ENCODE assay signal across 11 cellular contexts in genomic region chr10:35216303-35216905, GRCh38.
DNase-seq lines count a peak whose midpoint lies in the region; ATAC-seq, FAIRE-seq and TF ChIP-seq lines count a peak whose summit lies in the region.
"Had no signal": no experiment of that assay in that cellular context is flagged by ENCODE, and none has a peak within 500 bp of the region (broad histone marks: within the 10 kb centered on the region; RNA-seq: fewer than 3 reads in every experiment).

No MANE protein-coding gene starts in this region.

- peak; percentile 3 for DNase-seq in DMS79 treated with DMSO at 0.1 percent for 48 hours (lab: John Stamatoyannopoulos, UW)
- peak; percentile 42 for DNase-seq in NCI-H2029 (lab: John Stamatoyannopoulos, UW)
- peak; percentile 33 for DNase-seq in bronchial epithelial cell (ENCODE audit: low read depth)
- peak; percentile 28 for DNase-seq in mesenchymal stem cell
- no peak for DNase-seq in Caco-2
- DNase-seq: NCI-H748 treated with DMSO at 0.1 percent for 48 hours had no signal

- no peaks in the 10 kb centered on the region for H3K79me1 ChIP-seq in mesenchymal stem cell (replicated peaks; ENCODE audit: low read length, poor library complexity, severe bottlenecking)

- no peak overlapping the region for H3K4me3 Mint-ChIP-seq in stimulated activated memory B cell treated with anti-CD40 and anti-IgM and Interleukin-4, amounts not matched to agents 10 μg/mL and 1 μg/mL and 100 μg/mL, for 72 hours
- no peak overlapping the region for H3K4me3 Mint-ChIP-seq in Caco-2 (ENCODE audit: unreplicated experiment)
- H3K4me3 Mint-ChIP-seq: nephron had no signal

- H3K4me1 ChIP-seq in mesenchymal stem cell (ENCODE audit: control insufficient read depth, insufficient read depth, low read depth, low read length), result peaks cover 9% of the 10 kb centered on the region
- H3K4me1 ChIP-seq in Caco-2, result peaks cover 5% of the 10 kb centered on the region; the same call in 1 of the 2 replicates

- POLR2A ChIA-PET in Caco-2 (lab: Charles Lee), result interaction anchor here (1.2 kb wide), 1 partner anchor 90 kb away, joined by 8 read pairs; the partner anchor contains the start of gene CREM

- no peak overlapping the region for H2BK15ac ChIP-seq in mesenchymal stem cell (ENCODE audit: low read depth, poor library complexity, severe bottlenecking)

- H2BK120ac ChIP-seq in mesenchymal stem cell (ENCODE audit: low read depth, low read length), result no peak overlapping the region

- H3K36me3 ChIP-seq in bronchial epithelial cell (ENCODE audit: control insufficient read depth, insufficient read depth, low read length) (no peaks in the 10 kb centered on the region), mesenchymal stem cell (ENCODE audit: control insufficient read depth in 1 of 2, insufficient read depth in 2 of 2, low read depth in 1 of 2, low read length in 2 of 2) (peaks cover 0 to 3% of the 10 kb centered on the region in 2 experiments), Caco-2 (ENCODE audit: control insufficient read depth, insufficient read depth, low read length) (no peaks in the 10 kb centered on the region)

- H3K27ac ChIP-seq in mesenchymal stem cell (ENCODE audit: low read length, poor library complexity, severe bottlenecking), result no peak overlapping the region
- H3K27ac ChIP-seq: epithelial cell of prostate had no signal

- H3K36me3 Mint-ChIP-seq in stimulated activated memory B cell treated with anti-CD40 and anti-IgM and Interleukin-4, amounts not matched to agents 10 μg/mL and 1 μg/mL and 100 μg/mL, for 72 hours, result peaks cover 20% of the 10 kb centered on the region
- no peaks in the 10 kb centered on the region for H3K36me3 Mint-ChIP-seq in Caco-2 (ENCODE audit: insufficient read depth, unreplicated experiment)

- no peak overlapping the region for H3K27ac Mint-ChIP-seq in stimulated activated memory B cell treated with anti-CD40 and anti-IgM and Interleukin-4, amounts not matched to agents 10 μg/mL and 1 μg/mL and 100 μg/mL, for 72 hours
- H3K27ac Mint-ChIP-seq in Caco-2 (ENCODE audit: unreplicated experiment), result no peak overlapping the region

- H2BK12ac ChIP-seq in mesenchymal stem cell (ENCODE audit: low read length in 2 of 2), result no peak overlapping the region

- peaks cover 15% of the 10 kb centered on the region for H3K4me1 Mint-ChIP-seq in stimulated activated memory B cell treated with anti-CD40 and anti-IgM and Interleukin-4, amounts not matched to agents 10 μg/mL and 1 μg/mL and 100 μg/mL, for 72 hours
- peaks cover 11% of the 10 kb centered on the region for H3K4me1 Mint-ChIP-seq in Caco-2 (ENCODE audit: low read depth, unreplicated experiment)

- no peaks in the 10 kb centered on the region for H3K9me3 Mint-ChIP-seq in stimulated activated memory B cell treated with anti-CD40 and anti-IgM and Interleukin-4, amounts not matched to agents 10 μg/mL and 1 μg/mL and 100 μg/mL, for 72 hours
- H3K9me3 Mint-ChIP-seq in Caco-2 (ENCODE audit: unreplicated experiment), result no peaks in the 10 kb centered on the region
- H3K9me3 Mint-ChIP-seq: nephron had no signal

- H3K4me2 ChIP-seq in mesenchymal stem cell (ENCODE audit: low read length, poor library complexity, severe bottlenecking), result no peak overlapping the region

- TF ChIP-seq CTCF in bronchial epithelial cell (IDR thresholded peaks at IDR 0.05; ENCODE audit: insufficient read depth, low read length, severe bottlenecking), result no peak
- TF ChIP-seq CTCF in Caco-2 (IDR thresholded peaks at IDR 0.05; ENCODE audit: insufficient read depth in 1 of 2, low read depth in 1 of 2, low read length in 1 of 2, severe bottlenecking in 1 of 2, unreplicated experiment in 1 of 2), result no peak

- H3K23ac ChIP-seq in mesenchymal stem cell (ENCODE audit: low read length in 2 of 2), result no peak overlapping the region

- H2BK5ac ChIP-seq in mesenchymal stem cell (ENCODE audit: low read depth, low read length, poor library complexity, severe bottlenecking), result no peak overlapping the region

- no peak for ATAC-seq in HG03095 (IDR thresholded peaks at IDR 0.05; ENCODE audit: unreplicated experiment)
- ATAC-seq in HG03135 (IDR thresholded peaks at IDR 0.05; ENCODE audit: unreplicated experiment), result no peak
- no peak for ATAC-seq in stimulated activated memory B cell treated with anti-CD40 and anti-IgM and Interleukin-4, amounts not matched to agents 10 μg/mL and 1 μg/mL and 100 μg/mL, for 72 hours

- H2AFZ ChIP-seq in mesenchymal stem cell (ENCODE audit: low read depth, low read length), result no peak overlapping the region

- no peak overlapping the region for H4K91ac ChIP-seq in mesenchymal stem cell (ENCODE audit: low read length)

- no peak overlapping the region for H2AK5ac ChIP-seq in mesenchymal stem cell (ENCODE audit: low read length, severe bottlenecking)

- no peak overlapping the region for H3K14ac ChIP-seq in mesenchymal stem cell (ENCODE audit: low read length in 2 of 2)

- 78% methylated on average over 5 of the region's 6 CpGs for WGBS in mesenchymal stem cell

- intact Hi-C loops in Caco-2 (cut with micrococcal nuclease; ENCODE audit: unreplicated experiment), result no loop called here

- no peak overlapping the region for H3K9ac ChIP-seq in mesenchymal stem cell (ENCODE audit: low read length)

- H3K27me3 ChIP-seq in bronchial epithelial cell (ENCODE audit: control insufficient read depth, insufficient read depth, low read length) (no peaks in the 10 kb centered on the region), mesenchymal stem cell (ENCODE audit: control insufficient read depth in 1 of 2, insufficient read depth in 1 of 2, low read length in 2 of 2) (no peaks in the 10 kb centered on the region), Caco-2 (replicated peaks; ENCODE audit: control insufficient read depth, insufficient read depth, low read length) (no peaks in the 10 kb centered on the region)

- H4K8ac ChIP-seq in mesenchymal stem cell (ENCODE audit: low read length), result no peak overlapping the region

- no peak overlapping the region for H3K4me3 ChIP-seq in bronchial epithelial cell (ENCODE audit: low read depth, low read length)
- no peak overlapping the region for H3K4me3 ChIP-seq in mesenchymal stem cell (ENCODE audit: insufficient read depth in 1 of 2, low read depth in 1 of 2, low read length in 2 of 2)
- no peak overlapping the region for H3K4me3 ChIP-seq in Caco-2 (ENCODE audit: low read depth, low read length)

- FAIRE-seq in bronchial epithelial cell (lab: Jason Lieb, UNC), result no peak

- H3K9me3 ChIP-seq in mesenchymal stem cell (ENCODE audit: control insufficient read depth, low read length) (no peaks in the 10 kb centered on the region), Caco-2 (no peaks in the 10 kb centered on the region)

- CTCF ChIA-PET in Caco-2 (lab: Charles Lee), result interaction anchor here (1.8 to 2.4 kb wide), 3 partner anchors 20 to 96 kb away, joined by 12 to 14 read pairs (median 13); partner anchors contain the start of gene CREM

- no peak overlapping the region for H3K4ac ChIP-seq in mesenchymal stem cell (ENCODE audit: low read depth in 1 of 2, low read length in 2 of 2)

- H3K18ac ChIP-seq in mesenchymal stem cell (ENCODE audit: low read depth in 1 of 2, low read length in 2 of 2), result no peak overlapping the region

- H3K27me3 Mint-ChIP-seq in stimulated activated memory B cell treated with anti-CD40 and anti-IgM and Interleukin-4, amounts not matched to agents 10 μg/mL and 1 μg/mL and 100 μg/mL, for 72 hours, result peaks cover 9% of the 10 kb centered on the region
- H3K27me3 Mint-ChIP-seq in Caco-2 (ENCODE audit: insufficient read depth, unreplicated experiment), result no peaks in the 10 kb centered on the region

- BruUV-seq in Caco-2 (replicated peaks; lab: Mats Ljungman, UMichigan), result no TSS peak

Comparison
In these comparisons a context has a peak if more than half of its experiments do, and no peak if none do; other contexts are left out.
1. DNase-seq: peak in DMS79 treated with DMSO at 0.1 percent for 48 hours (single experiment), NCI-H2029 (single experiment), bronchial epithelial cell (single experiment) and mesenchymal stem cell (single experiment); none in Caco-2 (0 of 2).